8 cellular contexts compared by ENCODE assay signal in genomic region chr1:156748670-156749428, GRCh38. TPM values are rescaled to one million over a fixed set of nuclear protein-coding genes. Genes with fewer than 3 reads are reported as not detected.
DNase-seq lines count a peak whose midpoint lies in the region; ATAC-seq, FAIRE-seq and TF ChIP-seq lines count a peak whose summit lies in the region.
"Had no signal": no experiment of that assay in that cellular context is flagged by ENCODE, and none has a peak within 500 bp of the region (broad histone marks: within the 10 kb centered on the region; RNA-seq: fewer than 3 reads in every experiment).

No MANE protein-coding gene starts in this region.

- peak; percentile 49 for FAIRE-seq in K562 (lab: Jason Lieb, UNC)
- FAIRE-seq: colon had no signal

- TF ChIP-seq POLR2A in K562 (conservative IDR thresholded peaks at IDR 0.05): peak; percentile 29; the same call in 1 of the 2 replicates

- H3K27ac ChIP-seq in K562 (ENCODE audit: extremely low read depth, low read depth, low read length) (peak overlapping the region; percentile 89), stomach smooth muscle (ENCODE audit: low read length) (peak overlapping the region; percentile 99)

- POLR2A ChIA-PET in K562 (lab: Yijun Ruan, JAX): interaction anchor here (1.0 to 1.1 kb wide), 2 partner anchors 8 to 9 kb away, joined by 4 to 7 read pairs; partner anchors contain the start of gene MRPL24

- peak; percentile 66 for DNase-seq in NCI-H82 (lab: John Stamatoyannopoulos, UW)
- peak in 1 of 4 experiments; percentile 73 for DNase-seq in K562 (ENCODE audit: extremely low read depth in 1 of 4, low spot score in 3 of 4)
- peak; percentile 48 for DNase-seq in kidney glomerular epithelial cell (lab: John Stamatoyannopoulos, UW)

- H3K4me3 ChIP-seq in GM12875 (ENCODE audit: low read depth, low read length) (peak overlapping the region; percentile 80), K562 (peak overlapping the region; percentile 95), stomach smooth muscle (ENCODE audit: low read length in 2 of 2) (peak overlapping the region; percentile 64 to 95)

- H3K79me2 ChIP-seq in K562 (ENCODE audit: control insufficient read depth, insufficient read depth, low read length): peaks cover 93% of the 10 kb centered on the region

- peak; percentile 12 for ATAC-seq in K562
- no peak for ATAC-seq in HG02610 (IDR thresholded peaks at IDR 0.05; ENCODE audit: unreplicated experiment)
- ATAC-seq in GM21619 (IDR thresholded peaks at IDR 0.05; ENCODE audit: unreplicated experiment): no peak

- 3% methylated on average over 8 of the region's 9 CpGs for WGBS in K562 (ENCODE audit: insufficient coverage, low coverage, missing lambda C conversion rate)

- TF ChIP-seq CTCF in GM12875 (IDR thresholded peaks at IDR 0.05; ENCODE audit: borderline replicate concordance, insufficient read depth, low read depth, low read length) (no peak), K562 (IDR thresholded peaks at IDR 0.05 in 2 of 3, conservative IDR thresholded peaks at IDR 0.05 in 1 of 3; ENCODE audit: insufficient read depth in 2 of 3, low read depth in 1 of 3, low read length in 3 of 3) (no peak)

- intact Hi-C loops in K562 (cut with micrococcal nuclease): no loop called here

- H3K36me3 ChIP-seq in K562 (ENCODE audit: control insufficient read depth, insufficient read depth, low read length): peaks cover 53% of the 10 kb centered on the region
- peaks cover 3 to 6% of the 10 kb centered on the region in 2 donors for H3K36me3 ChIP-seq in stomach smooth muscle (ENCODE audit: control insufficient read depth in 2 of 2, insufficient read depth in 2 of 2, low read length in 2 of 2)

- H3K9me3 ChIP-seq in K562 (replicated peaks; ENCODE audit: control insufficient read depth, insufficient read depth, low read depth, low read length): no peaks in the 10 kb centered on the region
- no peaks in the 10 kb centered on the region for H3K9me3 ChIP-seq in stomach smooth muscle (ENCODE audit: control insufficient read depth in 2 of 2, low read length in 2 of 2)

- H3K27me3 ChIP-seq in K562 (ENCODE audit: control insufficient read depth in 2 of 2, insufficient read depth in 2 of 2, low read length in 2 of 2): no peaks in the 10 kb centered on the region
- no peaks in the 10 kb centered on the region for H3K27me3 ChIP-seq in stomach smooth muscle (ENCODE audit: control insufficient read depth in 1 of 2, insufficient read depth in 2 of 2, low read length in 2 of 2)

- no TSS peak for BruUV-seq in K562 (replicated peaks; lab: Mats Ljungman, UMichigan)

- H3K9ac ChIP-seq in K562 (ENCODE audit: insufficient read depth in 1 of 2, low read depth in 2 of 2, low read length in 2 of 2) (peak overlapping the region; percentile 94 to 96), stomach smooth muscle (ENCODE audit: low read length in 2 of 2) (peak overlapping the region; percentile 94 to 95)

- TF ChIP-seq EP300 in K562 (IDR thresholded peaks at IDR 0.05; ENCODE audit: low read length): no peak

- in situ Hi-C loops in K562 (cut with MboI): loop anchor here (25.0 kb wide), 1 partner anchor 1437 kb away; the partner anchor contains the start of genes FDPS, PKLR and RUSC1

- CTCF ChIA-PET in K562 (lab: Yijun Ruan, JAX; ENCODE audit: low intra/inter-chr PET ratio): no interaction called here

- H3K9me1 ChIP-seq in K562 (ENCODE audit: control insufficient read depth, insufficient read depth, low read length): no peaks in the 10 kb centered on the region

- no peak overlapping the region for H2AFZ ChIP-seq in K562 (ENCODE audit: low read depth, low read length)

- H3K4me2 ChIP-seq in K562 (ENCODE audit: insufficient read depth, low read length): peak overlapping the region; percentile 97

- peaks cover 26% of the 10 kb centered on the region for H4K20me1 ChIP-seq in K562 (replicated peaks; ENCODE audit: control insufficient read depth, insufficient read depth, low read length)

- TF ChIP-seq RAD21 in K562 (CRISPR knock-in tag; conservative IDR thresholded peaks at IDR 0.05 in 1 of 2, IDR thresholded peaks at IDR 0.05 in 1 of 2): no peak

- H3K4me1 ChIP-seq in K562 (replicated peaks in 1 of 2; ENCODE audit: control insufficient read depth in 2 of 2, insufficient read depth in 2 of 2, low read length in 2 of 2): peaks cover 34 to 44% of the 10 kb centered on the region in 2 experiments
- peaks cover 64% of the 10 kb centered on the region for H3K4me1 ChIP-seq in stomach smooth muscle (ENCODE audit: control insufficient read depth, insufficient read depth, low read length)

RNA-seq across cellular contexts. Expression of gene HDGF, which starts 2.6 kb away (rescaled TPM):
- total RNA-seq in K562 (2011; cell fraction: chromatin; rRNA removed; ENCODE audit: low replicate concordance): 54.5 and 99.5 TPM in 2 replicates
- total RNA-seq in K562 (2011; cell fraction: nucleolus; rRNA removed): 73.4 and 78.6 TPM in 2 replicates
- total RNA-seq in K562 (2011; cell fraction: nucleoplasm; rRNA removed): 87.7 and 114 TPM in 2 replicates
- total RNA-seq in K562 (2014; rRNA removed): 470 and 501 TPM in 2 replicates
- 400 and 403 TPM in 2 replicates for total RNA-seq in K562 (2014; rRNA removed; fragmentation: Illumina TruSeq; extraction: Trizol)
- 392 and 404 TPM in 2 replicates for total RNA-seq in K562 (2015; rRNA removed; fragmentation: Illumina TruSeq; extraction: Trizol)
- total RNA-seq in K562 (2021): 390 and 425 TPM in 2 replicates
- polyA plus RNA-seq in K562 (2011; rRNA removed): 224 and 310 TPM in 2 replicates
- 174 and 175 TPM in 2 replicates for polyA plus RNA-seq in K562 (2011; cell fraction: cytosol; rRNA removed)
- polyA plus RNA-seq in K562 (2011; cell fraction: nucleus; rRNA removed): 182 and 185 TPM in 2 replicates
- 190 and 267 TPM in 2 replicates for polyA plus RNA-seq in K562 (2012)
- 507 and 601 TPM in 2 replicates for polyA plus RNA-seq in K562 (2014; fragmentation: Illumina TruSeq; extraction: Trizol)
- polyA plus RNA-seq in K562 (2014; fragmentation: Nextera tagmentation; extraction: Ambion mirVana): 10 to 100 TPM; 38.8 to 41.8 TPM
- 358 and 372 TPM in 2 replicates for polyA plus RNA-seq in K562 (2014; rRNA removed)
- 142 and 177 TPM in 2 replicates for polyA minus RNA-seq in K562 (2011; rRNA and poly(A)+ RNA removed)
- 120 and 140 TPM in 2 replicates for polyA minus RNA-seq in K562 (2011; cell fraction: cytosol; rRNA and poly(A)+ RNA removed)
- 33.7 and 57.2 TPM in 2 replicates for polyA minus RNA-seq in K562 (2011; cell fraction: nucleus; rRNA and poly(A)+ RNA removed)

RNA-seq across cellular contexts. Expression of gene MRPL24, which starts 8.0 kb away (rescaled TPM):
- total RNA-seq in K562 (2011; cell fraction: chromatin; rRNA removed; ENCODE audit: low replicate concordance): 8.3 and 22.8 TPM in 2 replicates
- total RNA-seq in K562 (2011; cell fraction: nucleolus; rRNA removed): 18.7 and 20.3 TPM in 2 replicates
- 15.8 and 16.2 TPM in 2 replicates for total RNA-seq in K562 (2011; cell fraction: nucleoplasm; rRNA removed)
- total RNA-seq in K562 (2014; rRNA removed): 103 and 134 TPM in 2 replicates
- total RNA-seq in K562 (2014; rRNA removed; fragmentation: Illumina TruSeq; extraction: Trizol): 91.6 and 91.8 TPM in 2 replicates
- 105 and 113 TPM in 2 replicates for total RNA-seq in K562 (2015; rRNA removed; fragmentation: Illumina TruSeq; extraction: Trizol)
- total RNA-seq in K562 (2021): 74.0 and 74.3 TPM in 2 replicates
- polyA plus RNA-seq in K562 (2011; rRNA removed): 97.5 and 101 TPM in 2 replicates
- polyA plus RNA-seq in K562 (2011; cell fraction: cytosol; rRNA removed): 66.6 and 77.0 TPM in 2 replicates
- 59.6 and 61.8 TPM in 2 replicates for polyA plus RNA-seq in K562 (2011; cell fraction: nucleus; rRNA removed)
- polyA plus RNA-seq in K562 (2012): 90.5 and 117 TPM in 2 replicates
- polyA plus RNA-seq in K562 (2014; fragmentation: Illumina TruSeq; extraction: Trizol): 153 and 163 TPM in 2 replicates
- polyA plus RNA-seq in K562 (2014; fragmentation: Nextera tagmentation; extraction: Ambion mirVana): 100 to 1,000 TPM; 206 to 267 TPM
- polyA plus RNA-seq in K562 (2014; rRNA removed): 115 and 141 TPM in 2 replicates
- polyA minus RNA-seq in K562 (2011; rRNA and poly(A)+ RNA removed): 43.9 and 56.9 TPM in 2 replicates
- polyA minus RNA-seq in K562 (2011; cell fraction: cytosol; rRNA and poly(A)+ RNA removed): 23.8 and 27.5 TPM in 2 replicates
- 9.4 and 12.0 TPM in 2 replicates for polyA minus RNA-seq in K562 (2011; cell fraction: nucleus; rRNA and poly(A)+ RNA removed)

RNA-seq across cellular contexts. Expression of gene PRCC, which starts 18.5 kb away (rescaled TPM):
- 111 and 116 TPM in 2 replicates for total RNA-seq in K562 (2011; cell fraction: chromatin; rRNA removed; ENCODE audit: low replicate concordance)
- total RNA-seq in K562 (2011; cell fraction: nucleolus; rRNA removed): 71.5 and 89.1 TPM in 2 replicates
- total RNA-seq in K562 (2011; cell fraction: nucleoplasm; rRNA removed): 86.8 and 90.6 TPM in 2 replicates
- 51.0 and 86.2 TPM in 2 replicates for total RNA-seq in K562 (2014; rRNA removed)
- 32.1 and 35.1 TPM in 2 replicates for total RNA-seq in K562 (2014; rRNA removed; fragmentation: Illumina TruSeq; extraction: Trizol)
- total RNA-seq in K562 (2015; rRNA removed; fragmentation: Illumina TruSeq; extraction: Trizol): 35.8 and 41.1 TPM in 2 replicates
- total RNA-seq in K562 (2021): 85.3 and 89.5 TPM in 2 replicates
- polyA plus RNA-seq in K562 (2011; rRNA removed): 38.8 and 70.2 TPM in 2 replicates
- 75.7 and 85.5 TPM in 2 replicates for polyA plus RNA-seq in K562 (2011; cell fraction: cytosol; rRNA removed)
- 64.3 and 89.5 TPM in 2 replicates for polyA plus RNA-seq in K562 (2011; cell fraction: nucleus; rRNA removed)
- polyA plus RNA-seq in K562 (2012): 58.6 and 81.0 TPM in 2 replicates
- polyA plus RNA-seq in K562 (2014; fragmentation: Illumina TruSeq; extraction: Trizol): 133 and 201 TPM in 2 replicates
- 10 to 100 TPM; 23.9 to 25.5 TPM for polyA plus RNA-seq in K562 (2014; fragmentation: Nextera tagmentation; extraction: Ambion mirVana)
- 53.6 and 68.0 TPM in 2 replicates for polyA plus RNA-seq in K562 (2014; rRNA removed)
- 66.4 and 76.9 TPM in 2 replicates for polyA minus RNA-seq in K562 (2011; rRNA and poly(A)+ RNA removed)
- polyA minus RNA-seq in K562 (2011; cell fraction: cytosol; rRNA and poly(A)+ RNA removed): 41.1 and 58.4 TPM in 2 replicates
- polyA minus RNA-seq in K562 (2011; cell fraction: nucleus; rRNA and poly(A)+ RNA removed): 21.8 and 33.0 TPM in 2 replicates

RNA-seq across cellular contexts. Expression of gene ISG20L2, which starts 20.3 kb away (rescaled TPM):
- 62.5 and 90.4 TPM in 2 replicates for total RNA-seq in K562 (2011; cell fraction: chromatin; rRNA removed; ENCODE audit: low replicate concordance)
- total RNA-seq in K562 (2011; cell fraction: nucleolus; rRNA removed): 49.1 and 64.9 TPM in 2 replicates
- total RNA-seq in K562 (2011; cell fraction: nucleoplasm; rRNA removed): 55.7 and 64.4 TPM in 2 replicates
- total RNA-seq in K562 (2014; rRNA removed) (34.3 and 40.7 TPM in 2 replicates), K562 (2014; rRNA removed; fragmentation: Illumina TruSeq; extraction: Trizol) (57.7 and 59.6 TPM in 2 replicates), K562 (2015; rRNA removed; fragmentation: Illumina TruSeq; extraction: Trizol) (52.6 and 53.3 TPM in 2 replicates), K562 (2021) (46.3 and 50.3 TPM in 2 replicates)
- polyA plus RNA-seq in K562 (2011; rRNA removed) (59.5 and 63.8 TPM in 2 replicates), K562 (2014; fragmentation: Illumina TruSeq; extraction: Trizol) (100 and 130 TPM in 2 replicates), K562 (2014; fragmentation: Nextera tagmentation; extraction: Ambion mirVana) (10 to 100 TPM; 21.3 to 50.3 TPM), K562 (2014; rRNA removed) (41.5 and 50.9 TPM in 2 replicates)
- polyA plus RNA-seq in K562 (2011; cell fraction: cytosol; rRNA removed): 60.2 and 77.5 TPM in 2 replicates
- polyA plus RNA-seq in K562 (2011; cell fraction: nucleus; rRNA removed): 23.1 and 28.0 TPM in 2 replicates
- polyA plus RNA-seq in K562 (2012): 45.7 and 45.9 TPM in 2 replicates
- 52.8 and 62.8 TPM in 2 replicates for polyA minus RNA-seq in K562 (2011; rRNA and poly(A)+ RNA removed)
- polyA minus RNA-seq in K562 (2011; cell fraction: cytosol; rRNA and poly(A)+ RNA removed): 23.6 and 28.9 TPM in 2 replicates
- 21.1 and 35.4 TPM in 2 replicates for polyA minus RNA-seq in K562 (2011; cell fraction: nucleus; rRNA and poly(A)+ RNA removed)

RNA-seq across cellular contexts. Expression of gene METTL25B, which starts 20.6 kb away (rescaled TPM):
- 50.1 and 117 TPM in 2 replicates for total RNA-seq in K562 (2011; cell fraction: chromatin; rRNA removed; ENCODE audit: low replicate concordance)
- total RNA-seq in K562 (2011; cell fraction: nucleolus; rRNA removed): 103 and 114 TPM in 2 replicates
- total RNA-seq in K562 (2011; cell fraction: nucleoplasm; rRNA removed): 74.6 and 83.1 TPM in 2 replicates
- total RNA-seq in K562 (2014; rRNA removed): 33.1 and 39.1 TPM in 2 replicates
- total RNA-seq in K562 (2014; rRNA removed; fragmentation: Illumina TruSeq; extraction: Trizol): 17.8 and 26.3 TPM in 2 replicates
- total RNA-seq in K562 (2015; rRNA removed; fragmentation: Illumina TruSeq; extraction: Trizol): 27.0 and 30.3 TPM in 2 replicates
- total RNA-seq in K562 (2021): 46.3 and 48.3 TPM in 2 replicates
- polyA plus RNA-seq in K562 (2011; rRNA removed): 37.1 and 46.1 TPM in 2 replicates
- 44.7 and 53.0 TPM in 2 replicates for polyA plus RNA-seq in K562 (2011; cell fraction: cytosol; rRNA removed)
- 79.3 and 98.8 TPM in 2 replicates for polyA plus RNA-seq in K562 (2011; cell fraction: nucleus; rRNA removed)
- 34.9 and 66.4 TPM in 2 replicates for polyA plus RNA-seq in K562 (2012)
- 33.9 and 37.7 TPM in 2 replicates for polyA plus RNA-seq in K562 (2014; fragmentation: Illumina TruSeq; extraction: Trizol)
- polyA plus RNA-seq in K562 (2014; fragmentation: Nextera tagmentation; extraction: Ambion mirVana): 10 to 100 TPM in 1 of 2 experiments, 1 to 10 TPM in 1; 7.7 to 13.2 TPM
- polyA plus RNA-seq in K562 (2014; rRNA removed): 41.8 and 57.4 TPM in 2 replicates
- 17.4 and 21.8 TPM in 2 replicates for polyA minus RNA-seq in K562 (2011; rRNA and poly(A)+ RNA removed)
- 20.6 and 27.1 TPM in 2 replicates for polyA minus RNA-seq in K562 (2011; cell fraction: cytosol; rRNA and poly(A)+ RNA removed)
- 25.0 and 34.1 TPM in 2 replicates for polyA minus RNA-seq in K562 (2011; cell fraction: nucleus; rRNA and poly(A)+ RNA removed)
